ENCODE assay signal across 8 cellular contexts in the genomic region with DNA sequence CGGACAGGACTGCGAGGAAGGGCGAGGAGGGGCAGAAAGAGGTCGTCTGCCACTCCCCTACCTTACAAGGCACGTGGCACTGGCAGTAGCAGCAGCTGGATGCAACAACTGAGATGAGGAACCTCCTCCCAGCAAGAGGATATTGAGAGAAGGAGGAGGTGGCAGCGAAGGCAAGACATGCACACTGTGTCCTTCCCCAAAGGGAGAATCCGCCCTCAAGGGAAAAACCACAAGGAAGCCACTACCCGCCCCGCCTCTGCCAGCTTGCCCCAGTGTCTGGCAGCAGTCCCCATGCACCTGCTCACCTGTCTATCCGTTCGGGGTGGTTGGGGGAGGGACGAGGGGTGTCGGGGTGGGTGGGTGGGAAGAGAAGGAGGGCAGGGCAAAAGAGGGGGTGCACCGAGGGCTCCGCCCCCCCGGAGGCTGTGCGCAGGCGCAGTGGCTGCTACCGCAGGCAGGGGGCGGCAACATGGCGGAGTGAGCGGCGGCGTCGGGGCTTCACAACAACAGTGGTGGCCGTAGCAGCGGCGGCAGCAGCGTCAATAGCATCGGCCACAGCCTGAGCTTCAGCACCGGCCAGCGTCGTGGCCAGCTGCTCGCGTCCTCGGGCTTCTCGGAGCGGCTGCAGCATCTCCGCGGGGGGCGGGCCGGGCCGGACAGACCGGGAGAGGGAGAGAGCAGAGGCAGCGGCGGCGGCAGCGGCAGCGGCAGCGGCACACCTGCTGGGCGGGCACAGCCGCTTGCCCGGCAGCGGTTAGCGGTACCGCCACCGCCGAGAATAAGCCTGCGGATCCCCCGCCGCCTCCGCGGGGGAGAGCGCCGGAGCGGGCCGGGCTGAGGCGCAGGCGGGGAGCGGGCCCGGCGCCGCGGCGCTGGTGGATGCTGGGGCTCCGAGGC. TPM values are rescaled to one million over a fixed set of nuclear protein-coding genes. Genes with fewer than 3 reads are reported as not detected.
DNase-seq lines count a peak whose midpoint lies in the region; ATAC-seq, FAIRE-seq and TF ChIP-seq lines count a peak whose summit lies in the region.

Gene NBEA (plus strand): TSS at position 436 of the 897 bp plus-strand sequence. CDS start 551 bp downstream, outside the sequence.

- peak within 1 kb of the TSS; percentile 97 for H2AFZ ChIP-seq in H1 (ENCODE audit: low read length)

- H2BK120ac ChIP-seq in H1 (replicated peaks; ENCODE audit: low read depth, low read length) (no peak within 1 kb of the TSS), mesendoderm (ENCODE audit: low read depth, low read length) (no peak within 1 kb of the TSS)

- TF ChIP-seq CTCF in H1 (IDR thresholded peaks at IDR 0.05; ENCODE audit: control extremely low read depth in 1 of 3, insufficient read depth in 1 of 3, low read depth in 1 of 3, low read length in 3 of 3), result no peak

- H3K4me1 ChIP-seq in BLaER1, result peaks cover 14% of the 10 kb centered on the region
- peaks cover 0 to 8% (median 3%) of the 10 kb centered on the region in 4 experiments; a peak in 5 of 7 replicates for H3K4me1 ChIP-seq in H1 (replicated peaks in 1 of 4; ENCODE audit: control insufficient read depth in 3 of 4, insufficient read depth in 4 of 4, low read length in 3 of 4)
- H3K4me1 ChIP-seq in mesendoderm (ENCODE audit: control insufficient read depth, low read depth, low read length), result peaks cover 4% of the 10 kb centered on the region

- peaks cover 17% of the 10 kb centered on the region for H3K4me1 Mint-ChIP-seq in activated CD8-positive, alpha-beta memory T cell treated with anti-CD3 and anti-CD28 coated beads, Interleukin-2, amount 10 ng/mL, durations not matched to agents 7 days and 5 days

- H3K4ac ChIP-seq in H1 (replicated peaks; ENCODE audit: insufficient read length, low read depth, low read length), result no peak within 1 kb of the TSS
- H3K4ac ChIP-seq in mesendoderm (ENCODE audit: low read depth, low read length), result peak within 1 kb of the TSS; percentile 41

- peak within 1 kb of the TSS; percentile 95 for H3K4me3 ChIP-seq in BLaER1
- peak within 1 kb of the TSS; percentile 75 to 94 (median 87) for H3K4me3 ChIP-seq in H1 (ENCODE audit: extremely low read depth in 1 of 4, insufficient read depth in 2 of 4, low read depth in 3 of 4, low read length in 4 of 4)
- H3K4me3 ChIP-seq in mesendoderm (ENCODE audit: low read length), result peak within 1 kb of the TSS; percentile 71

- no peak within 1 kb of the TSS for H2BK12ac ChIP-seq in H1 (ENCODE audit: low read depth, low read length)

- no peak for TF ChIP-seq EP300 in H1 (IDR thresholded peaks at IDR 0.05; ENCODE audit: borderline replicate concordance in 1 of 2, low read depth in 2 of 2, low read length in 2 of 2)

- H4K20me1 ChIP-seq in BLaER1 (peaks cover 35% of the 10 kb centered on the region), H1 (replicated peaks in 1 of 2; ENCODE audit: control insufficient read depth in 1 of 2, insufficient read depth in 2 of 2, low read length in 2 of 2) (peaks cover 7 to 10% of the 10 kb centered on the region in 2 experiments)

- 1% methylated on average over 38 of the region's 76 CpGs; no CpG with 5 or more reads in 1 of the 2 experiments for WGBS in H1 (ENCODE audit: extremely low coverage in 1 of 2, insufficient coverage in 1 of 2, insufficient read length in 1 of 2, insufficient replicate concordance in 2 of 2, low coverage in 1 of 2, low lambda C conversion rate in 2 of 2, missing lambda C conversion rate in 1 of 2), 2 experiments
- WGBS in mesendoderm (ENCODE audit: extremely low coverage, insufficient coverage, low lambda C conversion rate), result no CpG with 5 or more reads among the region's 76 CpGs

- POLR2A ChIA-PET in H1 (lab: Charles Lee; ENCODE audit: partially characterized antibody), result interaction anchor here (0.7 to 1.4 kb wide), 3 partner anchors 9 to 27 kb away, joined by 3 to 5 read pairs (median 3); no protein-coding TSS in a partner anchor

- H3K23me2 ChIP-seq in H1 (ENCODE audit: low read depth, low read length), result peaks cover 13% of the 10 kb centered on the region

- H4K91ac ChIP-seq in H1 (replicated peaks; ENCODE audit: insufficient read length, low read length), result peak within 1 kb of the TSS; percentile 58

- H2AK5ac ChIP-seq in H1 (ENCODE audit: low read depth, low read length) (no peak within 1 kb of the TSS), mesendoderm (ENCODE audit: low read length) (no peak within 1 kb of the TSS)

- ATAC-seq in GM19328 (IDR thresholded peaks at IDR 0.05; ENCODE audit: unreplicated experiment) (peak; percentile 68), HG03460 (IDR thresholded peaks at IDR 0.05; ENCODE audit: unreplicated experiment) (peak; percentile 76)
- ATAC-seq in activated CD8-positive, alpha-beta memory T cell treated with anti-CD3 and anti-CD28 coated beads, Interleukin-2, amount 10 ng/mL, durations not matched to agents 7 days and 5 days, result peak; percentile 71

- peak within 1 kb of the TSS; percentile 68 for H3K27ac ChIP-seq in BLaER1
- peak within 1 kb of the TSS; percentile 76; the same call in 1 of the 2 replicates for H3K27ac ChIP-seq in H1 (ENCODE audit: low read depth, low read length)
- H3K27ac ChIP-seq in mesendoderm (ENCODE audit: low read depth, low read length), result no peak within 1 kb of the TSS

- peak within 1 kb of the TSS; percentile 86 for H3K4me2 ChIP-seq in BLaER1
- H3K4me2 ChIP-seq in H1 (ENCODE audit: insufficient read depth in 1 of 2, low read depth in 2 of 2, low read length in 2 of 2), result peak within 1 kb of the TSS; percentile 90
- peak within 1 kb of the TSS; percentile 93 for H3K4me2 ChIP-seq in mesendoderm (ENCODE audit: low read length)

- CTCF ChIA-PET in activated CD8-positive, alpha-beta memory T cell treated with anti-CD3 and anti-CD28 coated beads, Interleukin-2, amount 10 ng/mL, durations not matched to agents 7 days and 5 days (lab: Charles Lee), result no interaction called here
- CTCF ChIA-PET in H1 (lab: Charles Lee; ENCODE audit: partially characterized antibody), result no interaction called here

- H3K79me2 ChIP-seq in H1 (ENCODE audit: control insufficient read depth in 1 of 2, insufficient read depth in 2 of 2, low read length in 2 of 2) (peaks cover 0 to 43% of the 10 kb centered on the region in 2 experiments; a peak in 2 of 4 replicates), mesendoderm (ENCODE audit: control insufficient read depth, insufficient read depth, low read length) (no peaks in the 10 kb centered on the region)

- peak; percentile 40 to 41; a peak in 1 of 3 replicates for TF ChIP-seq POLR2A in H1 (IDR thresholded peaks at IDR 0.05; ENCODE audit: control extremely low read depth in 1 of 2, low read depth in 2 of 2, low read length in 2 of 2)

- peaks cover 45% of the 10 kb centered on the region for H3K27me3 Mint-ChIP-seq in activated CD8-positive, alpha-beta memory T cell treated with anti-CD3 and anti-CD28 coated beads, Interleukin-2, amount 10 ng/mL, durations not matched to agents 7 days and 5 days

- H2BK20ac ChIP-seq in H1 (ENCODE audit: low read length), result peak within 1 kb of the TSS; percentile 62; the same call in 1 of the 2 replicates

- H3K14ac ChIP-seq in H1 (ENCODE audit: insufficient read length), result no peak within 1 kb of the TSS

- DNase-seq in NCI-H82 treated with DMSO at 0.1 percent for 48 hours (lab: John Stamatoyannopoulos, UW; ENCODE audit: unreplicated experiment) (peak; percentile 63), H1 (ENCODE audit: low read depth in 1 of 2, low spot score in 2 of 2) (peak; percentile 43 to 98), mesendoderm (peak; percentile 84)
- peak; percentile 65 for DNase-seq in activated CD8-positive, alpha-beta memory T cell treated with anti-CD3 and anti-CD28 coated beads, Interleukin-2, amount 10 ng/mL, durations not matched to agents 7 days and 5 days
- peak; percentile 61 for DNase-seq in stimulated activated CD8-positive, alpha-beta memory T cell treated with anti-CD3 and anti-CD28 coated beads, Interleukin-15, amount 100 ng/mL, for 1 hour (ENCODE audit: low read depth)

- H3K9ac ChIP-seq in BLaER1 (peak within 1 kb of the TSS; percentile 81), H1 (replicated peaks in 1 of 4; ENCODE audit: extremely low read depth in 1 of 4, low read depth in 3 of 4, low read length in 3 of 4) (peak within 1 kb of the TSS; percentile 58 to 84 (median 68)), mesendoderm (ENCODE audit: low read length) (peak within 1 kb of the TSS; percentile 70)

- peak; percentile 2 to 3; a peak in 3 of 4 replicates for TF ChIP-seq RAD21 in H1 (IDR thresholded peaks at IDR 0.05 in 1 of 2, conservative IDR thresholded peaks at IDR 0.05 in 1 of 2; ENCODE audit: low read depth in 2 of 2, low read length in 2 of 2)

- H3K4me3 Mint-ChIP-seq in activated CD8-positive, alpha-beta memory T cell treated with anti-CD3 and anti-CD28 coated beads, Interleukin-2, amount 10 ng/mL, durations not matched to agents 7 days and 5 days, result peak within 1 kb of the TSS; percentile 73

- H3K9me3 ChIP-seq in BLaER1 (no peaks in the 10 kb centered on the region), H1 (ENCODE audit: insufficient read depth in 2 of 2, low read depth in 1 of 2, low read length in 1 of 2) (no peaks in the 10 kb centered on the region)

- H3K79me1 ChIP-seq in H1 (ENCODE audit: low read depth, low read length) (no peaks in the 10 kb centered on the region), mesendoderm (ENCODE audit: low read length) (no peaks in the 10 kb centered on the region)

- H2BK15ac ChIP-seq in H1 (ENCODE audit: low read length) (peak within 1 kb of the TSS; percentile 5; the same call in 1 of the 2 replicates), mesendoderm (replicated peaks; ENCODE audit: low read depth) (no peak within 1 kb of the TSS)

- H4K8ac ChIP-seq in H1 (ENCODE audit: extremely low read depth, insufficient read depth, low read length) (peak within 1 kb of the TSS; percentile 93), mesendoderm (ENCODE audit: low read depth, low read length) (peak within 1 kb of the TSS; percentile 76)

- no peak for FAIRE-seq in H1 (lab: Jason Lieb, UNC)

- no peaks in the 10 kb centered on the region for H3K36me3 Mint-ChIP-seq in activated CD8-positive, alpha-beta memory T cell treated with anti-CD3 and anti-CD28 coated beads, Interleukin-2, amount 10 ng/mL, durations not matched to agents 7 days and 5 days

- no peaks in the 10 kb centered on the region for H3K9me3 Mint-ChIP-seq in activated CD8-positive, alpha-beta memory T cell treated with anti-CD3 and anti-CD28 coated beads, Interleukin-2, amount 10 ng/mL, durations not matched to agents 7 days and 5 days (ENCODE audit: low read depth)

- H2BK5ac ChIP-seq in H1 (ENCODE audit: low read depth, low read length), result peak within 1 kb of the TSS; percentile 88; the same call in 1 of the 2 replicates
- no peak within 1 kb of the TSS for H2BK5ac ChIP-seq in mesendoderm (ENCODE audit: low read length)

- H3K18ac ChIP-seq in H1 (ENCODE audit: extremely low read depth, low read length) (peak within 1 kb of the TSS; percentile 98), mesendoderm (ENCODE audit: low read length) (no peak within 1 kb of the TSS)

- no peak within 1 kb of the TSS for H3K23ac ChIP-seq in H1 (ENCODE audit: insufficient read length)
- no peak within 1 kb of the TSS for H3K23ac ChIP-seq in mesendoderm (ENCODE audit: low read length)

- peak within 1 kb of the TSS; percentile 35 for H3K27ac Mint-ChIP-seq in activated CD8-positive, alpha-beta memory T cell treated with anti-CD3 and anti-CD28 coated beads, Interleukin-2, amount 10 ng/mL, durations not matched to agents 7 days and 5 days

- H3K56ac ChIP-seq in H1 (replicated peaks; ENCODE audit: insufficient read length, low read depth, low read length) (peak within 1 kb of the TSS; percentile 65), mesendoderm (ENCODE audit: low read length) (peak within 1 kb of the TSS; percentile 94)

- H3K27me3 ChIP-seq in BLaER1 (peaks cover 30% of the 10 kb centered on the region), H1 (replicated peaks in 1 of 4; ENCODE audit: control insufficient read depth in 3 of 4, extremely low read depth in 1 of 4, insufficient read depth in 3 of 4, low read length in 3 of 4) (no peaks in the 10 kb centered on the region), mesendoderm (ENCODE audit: insufficient read depth, low read length, poor library complexity) (no peaks in the 10 kb centered on the region)

- peak within 1 kb of the TSS; percentile 93 for H4K5ac ChIP-seq in H1 (ENCODE audit: insufficient read length, low read depth, low read length)
- H4K5ac ChIP-seq in mesendoderm (ENCODE audit: low read length), result no peak within 1 kb of the TSS

- no peaks in the 10 kb centered on the region for H3K36me3 ChIP-seq in BLaER1
- H3K36me3 ChIP-seq in H1 (ENCODE audit: control insufficient read depth in 2 of 4, insufficient read depth in 4 of 4, low read length in 3 of 4), result no peaks in the 10 kb centered on the region
- no peaks in the 10 kb centered on the region for H3K36me3 ChIP-seq in mesendoderm (ENCODE audit: control insufficient read depth, insufficient read depth, low read length)

RNA-seq across cellular contexts. Expression of gene NBEA, which starts in this region (rescaled TPM):
- under 1 TPM; 0.12 to 0.23 TPM for total RNA-seq in activated CD8-positive, alpha-beta memory T cell treated with anti-CD3 and anti-CD28 coated beads, Interleukin-2, amount 10 ng/mL, durations not matched to agents 7 days and 5 days
- total RNA-seq in H1 (2021; fragmentation: NEBNext Ultra II Directional; extraction: Animal tissue kit (Norgen Biotek cat#: 25700)), result 19.8 and 21.5 TPM in 2 replicates
- polyA plus RNA-seq in H1 (2011; rRNA removed), result 9.0 and 14.2 TPM in 2 replicates
- polyA plus RNA-seq in H1 (2011; cell fraction: cytosol; rRNA removed), result 13.8 TPM
- 12.0 TPM for polyA plus RNA-seq in H1 (2011; cell fraction: nucleus; rRNA removed)
- polyA plus RNA-seq in H1 (2012, experiment 1 of 2), result 9.8 to 23.6 TPM (median 15.0 TPM) in 4 replicates
- polyA plus RNA-seq in H1 (2012, experiment 2 of 2), result 0.80 TPM
- 6.3 TPM for polyA plus RNA-seq in H1 (2013, experiment 1 of 2)
- polyA plus RNA-seq in H1 (2013, experiment 2 of 2), result 5.7 TPM
- polyA minus RNA-seq in H1 (2011; rRNA and poly(A)+ RNA removed), result 59.4 and 83.0 TPM in 2 replicates
- polyA minus RNA-seq in H1 (2011; cell fraction: cytosol; rRNA and poly(A)+ RNA removed), result 23.0 TPM
- polyA minus RNA-seq in H1 (2011; cell fraction: nucleus; rRNA and poly(A)+ RNA removed), result 171 TPM
- polyA plus RNA-seq in mesendoderm (2013, experiment 1 of 2), result 4.9 TPM
- 4.6 TPM for polyA plus RNA-seq in mesendoderm (2013, experiment 2 of 2)

Comparison
In these comparisons a context has a peak if more than half of its experiments do, and no peak if none do; other contexts are left out.
1. RNA of gene NBEA (total RNA-seq): 19.8 to 21.5 TPM in H1; 0.12 to 0.23 TPM in activated CD8-positive, alpha-beta memory T cell treated with anti-CD3 and anti-CD28 coated beads, Interleukin-2, amount 10 ng/mL, durations not matched to agents 7 days and 5 days; every median in the first group is over 10 times any median in the second.
2. Peak in DNase-seq and ATAC-seq in activated CD8-positive, alpha-beta memory T cell treated with anti-CD3 and anti-CD28 coated beads, Interleukin-2, amount 10 ng/mL, durations not matched to agents 7 days and 5 days; RNA of the gene not detected or under 1 TPM.
3. Peak in every context shown above with its lines, with median percentiles within 50 percentile points of each other: H3K4me2 ChIP-seq, H3K4me3 ChIP-seq, H3K9ac ChIP-seq, ATAC-seq and DNase-seq.